26 cellular contexts compared by ENCODE assay signal in genomic region chr3:10570196-10570946, GRCh38.
DNase-seq lines count a peak whose midpoint lies in the region; ATAC-seq and TF ChIP-seq lines count a peak whose summit lies in the region.
"Had no signal": no experiment of that assay in that cellular context is flagged by ENCODE, and none has a peak within 500 bp of the region (broad histone marks: within the 10 kb centered on the region; RNA-seq: fewer than 3 reads in every experiment).

No MANE protein-coding gene starts in this region.

- DNase-seq in NCI-H1092 treated with DMSO at 0.1 percent for 48 hours (lab: John Stamatoyannopoulos, UW): peak; percentile 33
- no peak for DNase-seq in NCI-H1092 (lab: John Stamatoyannopoulos, UW)
- peak; percentile 6 to 43 (median 27) for DNase-seq in body of pancreas
- peak; percentile 63 for DNase-seq in left ventricle myocardium inferior
- DNase-seq in posterior vena cava (ENCODE audit: low spot score): peak; percentile 67
- DNase-seq in SHP77 (lab: John Stamatoyannopoulos, UW): no peak
- no peak for DNase-seq in COLO668 (lab: John Stamatoyannopoulos, UW; ENCODE audit: unreplicated experiment)
- no peak for DNase-seq in mesenchymal stem cell
- DNase-seq: 8988T; activated CD4-positive, alpha-beta memory T cell treated with anti-CD3 and anti-CD28 coated beads, Interleukin-2, amount 10 ng/mL, durations not matched to agents 7 days and 5 days; activated CD4-positive, CD25-positive, alpha-beta regulatory T cell treated with anti-CD3 and anti-CD28 coated beads, Interleukin-2, amount 50 U/mL, for 72 hours; activated CD8-positive, alpha-beta memory T cell treated with anti-CD3 and anti-CD28 coated beads, Interleukin-2, amount 50 U/mL, for 48 hours; CD8-positive, alpha-beta T cell; DMS53; GDM1; H7; IMR-90; NCI-H1048; NCI-H2029; NCI-H526; SK-N-SH; transverse colon had no signal

- no peak overlapping the region for H3K4ac ChIP-seq in mesenchymal stem cell (ENCODE audit: low read depth in 1 of 2, low read length in 2 of 2)

- no peak overlapping the region for H3K18ac ChIP-seq in mesenchymal stem cell (ENCODE audit: low read depth in 1 of 2, low read length in 2 of 2)

- no peak overlapping the region for H3K27ac ChIP-seq in body of pancreas
- H3K27ac ChIP-seq in left ventricle myocardium inferior (replicated peaks): no peak overlapping the region
- no peak overlapping the region for H3K27ac ChIP-seq in mesenchymal stem cell (ENCODE audit: low read length, poor library complexity, severe bottlenecking)
- H3K27ac ChIP-seq: skin epidermis, transverse colon had no signal

- H4K91ac ChIP-seq in mesenchymal stem cell (ENCODE audit: low read length): no peak overlapping the region

- no peak overlapping the region for H2AK5ac ChIP-seq in mesenchymal stem cell (ENCODE audit: low read length, severe bottlenecking)

- no peak overlapping the region for H3K14ac ChIP-seq in mesenchymal stem cell (ENCODE audit: low read length in 2 of 2)

- no peak overlapping the region for H2BK120ac ChIP-seq in mesenchymal stem cell (ENCODE audit: low read depth, low read length)

- H2BK15ac ChIP-seq in mesenchymal stem cell (ENCODE audit: low read depth, poor library complexity, severe bottlenecking): no peak overlapping the region

- H3K9me3 ChIP-seq in body of pancreas: no peaks in the 10 kb centered on the region
- no peaks in the 10 kb centered on the region for H3K9me3 ChIP-seq in left ventricle myocardium inferior (replicated peaks)
- H3K9me3 ChIP-seq in mesenchymal stem cell (ENCODE audit: control insufficient read depth, low read length): no peaks in the 10 kb centered on the region
- H3K9me3 ChIP-seq: SK-N-SH, transverse colon had no signal

- H3K36me3 ChIP-seq in body of pancreas (replicated peaks in 1 of 2; ENCODE audit: insufficient read depth in 1 of 2, low read depth in 2 of 2) (no peaks in the 10 kb centered on the region), left ventricle myocardium inferior (no peaks in the 10 kb centered on the region), mesenchymal stem cell (ENCODE audit: control insufficient read depth in 1 of 2, insufficient read depth in 2 of 2, low read depth in 1 of 2, low read length in 2 of 2) (no peaks in the 10 kb centered on the region)
- H3K36me3 ChIP-seq: transverse colon had no signal

- no peak overlapping the region for H2BK12ac ChIP-seq in mesenchymal stem cell (ENCODE audit: low read length in 2 of 2)

- H3K4me3 ChIP-seq in body of pancreas (no peak overlapping the region), left ventricle myocardium inferior (no peak overlapping the region), mesenchymal stem cell (ENCODE audit: insufficient read depth in 1 of 2, low read depth in 1 of 2, low read length in 2 of 2) (no peak overlapping the region)
- H3K4me3 ChIP-seq: lung, skin epidermis, transverse colon had no signal

- 67 to 69% methylated on average over 10 to 11 of the region's 11 CpGs for WGBS in body of pancreas, 2 donors
- 71% methylated on average over 10 of the region's 11 CpGs for WGBS in mesenchymal stem cell

- TF ChIP-seq CTCF in body of pancreas (IDR thresholded peaks at IDR 0.05): no peak
- no peak for TF ChIP-seq CTCF in left ventricle myocardium inferior (IDR thresholded peaks at IDR 0.05; ENCODE audit: borderline replicate concordance)

- no peaks in the 10 kb centered on the region for H3K79me1 ChIP-seq in mesenchymal stem cell (replicated peaks; ENCODE audit: low read length, poor library complexity, severe bottlenecking)

- H2AFZ ChIP-seq in mesenchymal stem cell (ENCODE audit: low read depth, low read length): no peak overlapping the region

- no peak overlapping the region for H4K8ac ChIP-seq in mesenchymal stem cell (ENCODE audit: low read length)

- no peaks in the 10 kb centered on the region for H3K27me3 ChIP-seq in body of pancreas
- peaks cover 30% of the 10 kb centered on the region for H3K27me3 ChIP-seq in left ventricle myocardium inferior (ENCODE audit: low read depth)
- H3K27me3 ChIP-seq in mesenchymal stem cell (ENCODE audit: control insufficient read depth in 1 of 2, insufficient read depth in 1 of 2, low read length in 2 of 2): peaks cover 29 to 72% of the 10 kb centered on the region in 2 experiments

- H3K4me1 ChIP-seq in body of pancreas (no peaks in the 10 kb centered on the region), left ventricle myocardium inferior (peaks cover 24% of the 10 kb centered on the region), mesenchymal stem cell (ENCODE audit: control insufficient read depth, insufficient read depth, low read depth, low read length) (no peaks in the 10 kb centered on the region)
- H3K4me1 ChIP-seq: transverse colon had no signal

- no peak overlapping the region for H3K9ac ChIP-seq in mesenchymal stem cell (ENCODE audit: low read length)
- H3K9ac ChIP-seq: SK-N-SH had no signal

- intact Hi-C loops in body of pancreas (cut with DNase I): no loop called here
- intact Hi-C loops in left ventricle myocardium inferior (cut with micrococcal nuclease): no loop called here
- intact Hi-C loops in posterior vena cava (cut with DNase I): no loop called here

- no peak for ATAC-seq in body of pancreas
- ATAC-seq: activated naive CD4-positive, alpha-beta T cell treated with anti-CD3 and anti-CD28 coated beads, Interleukin-2, amount 50 U/mL, for 72 hours; activated T-helper 17 cell treated with anti-CD3 and anti-CD28 coated beads, Interleukin-2, amount 50 U/mL, for 72 hours; CD8-positive, alpha-beta T cell had no signal

- TF ChIP-seq POLR2A in body of pancreas (IDR thresholded peaks at IDR 0.05): no peak

- no peak overlapping the region for H3K23ac ChIP-seq in mesenchymal stem cell (ENCODE audit: low read length in 2 of 2)

- H2BK5ac ChIP-seq in mesenchymal stem cell (ENCODE audit: low read depth, low read length, poor library complexity, severe bottlenecking): no peak overlapping the region

- H3K4me2 ChIP-seq in mesenchymal stem cell (ENCODE audit: low read length, poor library complexity, severe bottlenecking): no peak overlapping the region
- H3K4me2 ChIP-seq: SK-N-SH had no signal

Comparison
In these comparisons a context has a peak if more than half of its experiments do, and no peak if none do; other contexts are left out.
1. DNase-seq: peak in NCI-H1092 treated with DMSO at 0.1 percent for 48 hours (single experiment), body of pancreas (4 of 4), left ventricle myocardium inferior (single experiment) and posterior vena cava (single experiment); none in NCI-H1092 (single experiment), SHP77 (0 of 2), COLO668 (single experiment) and mesenchymal stem cell (single experiment).